ENCODE assay signal across 26 cellular contexts in genomic region chr7:77808517-77808916, GRCh38.
"Had no signal": no experiment of that assay in that cellular context is flagged by ENCODE, and none has a peak within 500 bp of the region (broad histone marks: within the 10 kb centered on the region; RNA-seq: fewer than 3 reads in every experiment).

No MANE protein-coding gene starts in this region.

- ATAC-seq: activated CD4-positive, CD25-positive, alpha-beta regulatory T cell treated with anti-CD3 and anti-CD28 coated beads, Interleukin-2, amount 50 U/mL, for 24 hours; activated T-cell treated with anti-CD3 and anti-CD28 coated beads, Interleukin-2, amount 50 U/mL, for 4 hours; heart right ventricle; lower lobe of right lung; mucosa of descending colon; pancreas; psoas muscle; upper lobe of right lung had no signal

- H3K4me3 Mint-ChIP-seq: activated T-cell treated with anti-CD3 and anti-CD28 coated beads, Interleukin-2, amount 50 U/mL, for 4 hours; brain; dendritic cell treated with granulocyte-macrophage colony-stimulating factor and Interleukin-4, amounts not matched to agents 40 ng/mL and 50 ng/mL, for 4 days; nephron progenitor cell; stimulated activated naive CD8-positive, alpha-beta T cell treated with anti-CD3 and anti-CD28 coated beads, Interleukin-15, Interleukin-2, amounts not matched to agents 100 ng/mL and 50 ng/mL, for 24 hours; T-helper 2 cell treated with Interferon-gamma antibody and Interleukin-4, amounts not matched to agents 5 μg/mL and 100 μg/mL, for 36 hours had no signal

- H3K4me1 ChIP-seq: lower lobe of right lung, thyroid gland, upper lobe of right lung had no signal

- DNase-seq: activated effector memory CD4-positive, alpha-beta T cell treated with anti-CD3 and anti-CD28 coated beads, Interleukin-2, amount 50 U/mL, for 16 hours; activated naive CD4-positive, alpha-beta T cell treated with anti-CD3 and anti-CD28 coated beads, Interleukin-2, amount 50 U/mL, for 16 hours; activated T-cell treated with anti-CD3 and anti-CD28 coated beads, Interleukin-2, amount 50 U/mL, for 4 hours; aorta; effector CD8-positive, alpha-beta T cell; erythroblast; foreskin fibroblast; heart right ventricle; lower lobe of right lung; mesendoderm; mucosa of descending colon; nephron progenitor cell; pancreas; psoas muscle; spleen; stimulated activated CD4-positive, alpha-beta T cell treated with anti-CD3 and anti-CD28 coated beads, Interleukin-4, amount 100 ng/mL, for 1 hour; substantia nigra; thyroid gland; upper lobe of right lung had no signal

- H3K4me1 Mint-ChIP-seq: nephron progenitor cell had no signal

- H3K27ac ChIP-seq: heart right ventricle, lower lobe of right lung, pancreas, psoas muscle, right atrium auricular region, spleen, thyroid gland, upper lobe of right lung, VCaP had no signal

- H3K27ac Mint-ChIP-seq: brain; dendritic cell treated with granulocyte-macrophage colony-stimulating factor and Interleukin-4, amounts not matched to agents 40 ng/mL and 50 ng/mL, for 4 days; nephron progenitor cell; stimulated activated naive CD8-positive, alpha-beta T cell treated with anti-CD3 and anti-CD28 coated beads, Interleukin-15, Interleukin-2, amounts not matched to agents 100 ng/mL and 50 ng/mL, for 24 hours; T-helper 2 cell treated with Interferon-gamma antibody and Interleukin-4, amounts not matched to agents 5 μg/mL and 100 μg/mL, for 36 hours had no signal

- H3K4me3 ChIP-seq: heart right ventricle, lower lobe of right lung, mucosa of descending colon, pancreas, psoas muscle, right atrium auricular region, spleen, thyroid gland, upper lobe of right lung had no signal

- H3K27me3 ChIP-seq: heart right ventricle, pancreas, right atrium auricular region, spleen, thyroid gland, upper lobe of right lung had no signal

- H3K27me3 Mint-ChIP-seq: brain; dendritic cell treated with granulocyte-macrophage colony-stimulating factor and Interleukin-4, amounts not matched to agents 40 ng/mL and 50 ng/mL, for 4 days; stimulated activated naive CD8-positive, alpha-beta T cell treated with anti-CD3 and anti-CD28 coated beads, Interleukin-15, Interleukin-2, amounts not matched to agents 100 ng/mL and 50 ng/mL, for 24 hours had no signal
